16 cellular contexts compared by ENCODE assay signal in the genomic region with DNA sequence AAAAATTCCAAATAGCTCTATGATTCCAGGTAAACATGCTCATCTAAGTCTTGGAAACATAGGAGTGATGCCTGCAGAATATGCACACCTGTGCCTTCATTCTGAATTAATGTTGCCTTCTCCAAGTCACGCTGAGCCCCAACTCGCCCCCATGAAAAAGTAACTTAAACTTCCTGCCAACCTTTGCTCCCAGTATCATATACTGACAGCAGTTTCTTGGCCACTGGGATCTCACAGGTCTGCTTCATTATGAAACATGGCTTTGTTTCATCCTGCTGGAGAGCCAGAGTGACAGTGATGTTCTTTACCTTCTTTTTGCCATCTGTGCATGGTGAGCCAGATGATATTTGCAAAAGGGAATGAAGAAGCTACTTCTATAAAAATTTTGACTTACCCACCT. TPM values are rescaled to one million over a fixed set of nuclear protein-coding genes. Genes with fewer than 3 reads are reported as not detected.
DNase-seq lines count a peak whose midpoint lies in the region; ATAC-seq, FAIRE-seq and TF ChIP-seq lines count a peak whose summit lies in the region.
"Had no signal": no experiment of that assay in that cellular context is flagged by ENCODE, and none has a peak within 500 bp of the region (broad histone marks: within the 10 kb centered on the region; RNA-seq: fewer than 3 reads in every experiment).

No MANE protein-coding gene starts in this region.

- POLR2A ChIA-PET in HEK293 (lab: Yijun Ruan, JAX): interaction anchor here (1.0 to 1.1 kb wide), 3 partner anchors 10 to 56 kb away, joined by 3 to 12 read pairs (median 3); no protein-coding TSS in a partner anchor
- POLR2A ChIA-PET in Caco-2 (lab: Charles Lee): no interaction called here

- no peaks in the 10 kb centered on the region for H3K27me3 ChIP-seq in adipocyte (replicated peaks; ENCODE audit: control insufficient read depth, insufficient read depth, low read length)
- no peaks in the 10 kb centered on the region for H3K27me3 ChIP-seq in stomach
- H3K27me3 ChIP-seq in brain microvascular endothelial cell (replicated peaks): no peaks in the 10 kb centered on the region
- H3K27me3 ChIP-seq in Caco-2 (replicated peaks; ENCODE audit: control insufficient read depth, insufficient read depth, low read length): no peaks in the 10 kb centered on the region
- H3K27me3 ChIP-seq: BLaER1 had no signal

- H3K9me3 ChIP-seq in HEK293 (ENCODE audit: control insufficient read depth, insufficient read depth, low read depth, low read length) (no peaks in the 10 kb centered on the region), adipocyte (ENCODE audit: control insufficient read depth, low read length) (no peaks in the 10 kb centered on the region), kidney (ENCODE audit: control insufficient read depth in 1 of 2, low read length in 2 of 2) (no peaks in the 10 kb centered on the region), stomach (no peaks in the 10 kb centered on the region), Caco-2 (no peaks in the 10 kb centered on the region)

- TF ChIP-seq CTCF in HEK293 (tag by site-specific recombination; IDR thresholded peaks at IDR 0.05) (no peak), kidney (IDR thresholded peaks at IDR 0.05; ENCODE audit: borderline replicate concordance, extremely low read depth, insufficient read depth) (no peak), stomach (IDR thresholded peaks at IDR 0.05) (no peak), brain microvascular endothelial cell (IDR thresholded peaks at IDR 0.05; ENCODE audit: low read depth, low read length, missing control alignments) (no peak), Caco-2 (IDR thresholded peaks at IDR 0.05; ENCODE audit: insufficient read depth in 1 of 2, low read depth in 1 of 2, low read length in 1 of 2, severe bottlenecking in 1 of 2, unreplicated experiment in 1 of 2) (no peak)

- H3K27ac Mint-ChIP-seq in Caco-2 (ENCODE audit: unreplicated experiment): no peak overlapping the region
- no peak overlapping the region for H3K27ac Mint-ChIP-seq in stimulated activated effector memory CD8-positive, alpha-beta T cell treated with anti-CD3 and anti-CD28 coated beads, Interleukin-12 subunit alpha, Interleukin-12 subunit beta, amount 100 ng/mL, for 72 hours
- no peak overlapping the region for H3K27ac Mint-ChIP-seq in stimulated activated naive B cell treated with anti-CD40 and anti-IgM and Interleukin-4, amounts not matched to agents 10 μg/mL and 1 μg/mL and 100 μg/mL, for 72 hours
- H3K27ac Mint-ChIP-seq: activated naive CD8-positive, alpha-beta T cell; stimulated activated naive CD8-positive, alpha-beta T cell treated with anti-CD3 and anti-CD28 coated beads, Interleukin-15, Interleukin-2, amounts not matched to agents 100 ng/mL and 50 ng/mL, for 24 hours had no signal

- ATAC-seq in stimulated activated effector memory CD8-positive, alpha-beta T cell treated with anti-CD3 and anti-CD28 coated beads, Interleukin-12 subunit alpha, Interleukin-12 subunit beta, amount 100 ng/mL, for 72 hours: no peak
- no peak for ATAC-seq in stimulated activated naive B cell treated with anti-CD40 and anti-IgM and Interleukin-4, amounts not matched to agents 10 μg/mL and 1 μg/mL and 100 μg/mL, for 72 hours (replicated peaks)

- H3K9ac ChIP-seq in adipocyte (ENCODE audit: low read length) (peak overlapping the region; percentile 13), kidney (ENCODE audit: low read length in 2 of 2) (no peak overlapping the region)
- H3K9ac ChIP-seq: BLaER1 had no signal

- no peak for FAIRE-seq in kidney (lab: Jason Lieb, UNC)
- FAIRE-seq: colon had no signal

- no TSS peak for BruUV-seq in Caco-2 (replicated peaks; lab: Mats Ljungman, UMichigan)

- H3K9me3 Mint-ChIP-seq in Caco-2 (ENCODE audit: unreplicated experiment): no peaks in the 10 kb centered on the region
- no peaks in the 10 kb centered on the region for H3K9me3 Mint-ChIP-seq in stimulated activated effector memory CD8-positive, alpha-beta T cell treated with anti-CD3 and anti-CD28 coated beads, Interleukin-12 subunit alpha, Interleukin-12 subunit beta, amount 100 ng/mL, for 72 hours
- peaks cover 5 to 14% of the 10 kb centered on the region in 2 donors for H3K9me3 Mint-ChIP-seq in stimulated activated naive B cell treated with anti-CD40 and anti-IgM and Interleukin-4, amounts not matched to agents 10 μg/mL and 1 μg/mL and 100 μg/mL, for 72 hours

- CTCF ChIA-PET in HEK293 (lab: Yijun Ruan, JAX) (interaction anchor here (0.6 to 1.2 kb wide), 4 partner anchors 33 to 162 kb away, joined by 3 to 5 read pairs (median 3); no protein-coding TSS in a partner anchor), Caco-2 (lab: Charles Lee) (interaction anchor here (1.4 kb wide), 1 partner anchor 9 kb away, joined by 3 read pairs; no protein-coding TSS in a partner anchor)

- peak overlapping the region; percentile 65 for H3K27ac ChIP-seq in HEK293 (ENCODE audit: extremely low read depth, low read depth, low read length)
- H3K27ac ChIP-seq in kidney (ENCODE audit: low read depth in 2 of 2, low read length in 2 of 2): peak overlapping the region; percentile 46 to 62
- H3K27ac ChIP-seq in stomach: peak overlapping the region in 4 of 5 donors; percentile 55 to 78 (median 64)
- H3K27ac ChIP-seq in brain microvascular endothelial cell: no peak overlapping the region
- H3K27ac ChIP-seq: BLaER1 had no signal

- peaks cover 11% of the 10 kb centered on the region for H3K36me3 Mint-ChIP-seq in Caco-2 (ENCODE audit: insufficient read depth, unreplicated experiment)
- H3K36me3 Mint-ChIP-seq in stimulated activated effector memory CD8-positive, alpha-beta T cell treated with anti-CD3 and anti-CD28 coated beads, Interleukin-12 subunit alpha, Interleukin-12 subunit beta, amount 100 ng/mL, for 72 hours: no peaks in the 10 kb centered on the region
- H3K36me3 Mint-ChIP-seq in stimulated activated naive B cell treated with anti-CD40 and anti-IgM and Interleukin-4, amounts not matched to agents 10 μg/mL and 1 μg/mL and 100 μg/mL, for 72 hours: peaks cover 0 to 6% of the 10 kb centered on the region in 2 donors
- H3K36me3 Mint-ChIP-seq: activated naive CD8-positive, alpha-beta T cell had no signal

- no peak for TF ChIP-seq EP300 in stomach (IDR thresholded peaks at IDR 0.05)

- in situ Hi-C loops in brain microvascular endothelial cell (cut with HindIII; ENCODE audit: low pct_ligation_motif_present, low sequenced_read_pairs): no loop called here

- 46 to 85% (median 66%) methylated on average over 2 of the region's 2 CpGs for WGBS in stomach, 5 donors

- H3K4me1 Mint-ChIP-seq in Caco-2 (ENCODE audit: low read depth, unreplicated experiment): peaks cover 38% of the 10 kb centered on the region
- H3K4me1 Mint-ChIP-seq in stimulated activated effector memory CD8-positive, alpha-beta T cell treated with anti-CD3 and anti-CD28 coated beads, Interleukin-12 subunit alpha, Interleukin-12 subunit beta, amount 100 ng/mL, for 72 hours: no peaks in the 10 kb centered on the region
- H3K4me1 Mint-ChIP-seq in stimulated activated naive B cell treated with anti-CD40 and anti-IgM and Interleukin-4, amounts not matched to agents 10 μg/mL and 1 μg/mL and 100 μg/mL, for 72 hours: peaks cover 6 to 28% of the 10 kb centered on the region in 2 donors

- H3K36me3 ChIP-seq in HEK293 (ENCODE audit: control insufficient read depth in 2 of 2, insufficient read depth in 1 of 2, low read length in 2 of 2) (no peaks in the 10 kb centered on the region), adipocyte (ENCODE audit: control insufficient read depth, insufficient read depth, low read length, severe bottlenecking) (no peaks in the 10 kb centered on the region), kidney (ENCODE audit: control insufficient read depth in 1 of 2, insufficient read depth in 2 of 2, low read length in 2 of 2) (no peaks in the 10 kb centered on the region), stomach (no peaks in the 10 kb centered on the region), brain microvascular endothelial cell (replicated peaks) (no peaks in the 10 kb centered on the region), Caco-2 (ENCODE audit: control insufficient read depth, insufficient read depth, low read length) (no peaks in the 10 kb centered on the region)
- H3K36me3 ChIP-seq: BLaER1 had no signal

- H3K4me1 ChIP-seq in HEK293 (ENCODE audit: control insufficient read depth, insufficient read depth, low read length) (peaks cover 16% of the 10 kb centered on the region), adipocyte (ENCODE audit: control insufficient read depth, insufficient read depth, low read length) (peaks cover 25% of the 10 kb centered on the region), kidney (ENCODE audit: control insufficient read depth in 1 of 2, insufficient read depth in 1 of 2, low read depth in 1 of 2, low read length in 2 of 2) (peaks cover 23 to 40% of the 10 kb centered on the region in 2 donors), stomach (peaks cover 17 to 39% (median 24%) of the 10 kb centered on the region in 4 donors), Caco-2 (peaks cover 41% of the 10 kb centered on the region)

- H3K27me3 Mint-ChIP-seq in Caco-2 (ENCODE audit: insufficient read depth, unreplicated experiment): no peaks in the 10 kb centered on the region
- peaks cover 5 to 17% of the 10 kb centered on the region in 2 donors for H3K27me3 Mint-ChIP-seq in stimulated activated naive B cell treated with anti-CD40 and anti-IgM and Interleukin-4, amounts not matched to agents 10 μg/mL and 1 μg/mL and 100 μg/mL, for 72 hours
- H3K27me3 Mint-ChIP-seq: activated naive CD8-positive, alpha-beta T cell; stimulated activated naive CD8-positive, alpha-beta T cell treated with anti-CD3 and anti-CD28 coated beads, Interleukin-15, Interleukin-2, amounts not matched to agents 100 ng/mL and 50 ng/mL, for 24 hours had no signal

- H3K4me3 ChIP-seq in HEK293 (ENCODE audit: low read depth, low read length) (no peak overlapping the region), adipocyte (ENCODE audit: low read length) (no peak overlapping the region), kidney (ENCODE audit: low read length in 2 of 2) (no peak overlapping the region), stomach (no peak overlapping the region), brain microvascular endothelial cell (ENCODE audit: low read depth, low read length) (no peak overlapping the region), Caco-2 (ENCODE audit: low read depth, low read length) (no peak overlapping the region)
- H3K4me3 ChIP-seq: BLaER1 had no signal

- intact Hi-C loops in kidney (cut with DNase I): no loop called here
- intact Hi-C loops in stomach (cut with DNase I; ENCODE audit: low total_unique reads): no loop called here
- intact Hi-C loops in Caco-2 (cut with micrococcal nuclease; ENCODE audit: unreplicated experiment): no loop called here

- DNase-seq in adipocyte (ENCODE audit: low read depth) (no peak), kidney (no peak), stomach (no peak), brain microvascular endothelial cell (no peak), Caco-2 (no peak)
- DNase-seq in stimulated activated effector memory CD8-positive, alpha-beta T cell treated with anti-CD3 and anti-CD28 coated beads, Interleukin-12 subunit alpha, Interleukin-12 subunit beta, amount 100 ng/mL, for 72 hours (ENCODE audit: low spot score in 2 of 2): no peak
- no peak for DNase-seq in stimulated activated naive B cell treated with anti-CD40 and anti-IgM and Interleukin-4, amounts not matched to agents 10 μg/mL and 1 μg/mL and 100 μg/mL, for 72 hours
- DNase-seq: activated CD4-positive, alpha-beta T cell treated with anti-CD3 and anti-CD28 coated beads for 1 hour; activated CD8-positive, alpha-beta memory T cell treated with anti-CD3 and anti-CD28 coated beads, Interleukin-2, amount 50 U/mL, for 48 hours; NCI-H1694; NCI-H510A treated with DMSO at 0.1 percent for 48 hours had no signal

- H3K4me3 Mint-ChIP-seq in Caco-2 (ENCODE audit: unreplicated experiment): no peak overlapping the region
- H3K4me3 Mint-ChIP-seq in stimulated activated effector memory CD8-positive, alpha-beta T cell treated with anti-CD3 and anti-CD28 coated beads, Interleukin-12 subunit alpha, Interleukin-12 subunit beta, amount 100 ng/mL, for 72 hours: no peak overlapping the region
- H3K4me3 Mint-ChIP-seq in stimulated activated naive B cell treated with anti-CD40 and anti-IgM and Interleukin-4, amounts not matched to agents 10 μg/mL and 1 μg/mL and 100 μg/mL, for 72 hours: no peak overlapping the region
- H3K4me3 Mint-ChIP-seq: activated naive CD8-positive, alpha-beta T cell; stimulated activated naive CD8-positive, alpha-beta T cell treated with anti-CD3 and anti-CD28 coated beads, Interleukin-15, Interleukin-2, amounts not matched to agents 100 ng/mL and 50 ng/mL, for 24 hours had no signal

- no peak for TF ChIP-seq POLR2A in stomach (IDR thresholded peaks at IDR 0.05)

RNA-seq across cellular contexts. Expression of a gene that starts 34.9 kb away (rescaled TPM):
- total RNA-seq in kidney (158 TPM), stomach (100 to 1,000 TPM in 3 of 5 donors, 10 to 100 TPM in 2; 28.1 to 276 (median 198) TPM), Caco-2 (2022) (71.7 and 79.3 TPM in 2 replicates)
- polyA plus RNA-seq in kidney (ENCODE audit: insufficient read depth, low read depth, low replicate concordance) (32.3 TPM), stomach (10 to 100 TPM; 30.2 to 87.2 (median 30.3) TPM)
